In genomic region chr2:10212827-10213226, GRCh38 we compare ENCODE assay signal across 14 cellular contexts.
DNase-seq lines count a peak whose midpoint lies in the region; ATAC-seq and TF ChIP-seq lines count a peak whose summit lies in the region.
"Had no signal": no experiment of that assay in that cellular context is flagged by ENCODE, and none has a peak within 500 bp of the region (broad histone marks: within the 10 kb centered on the region; RNA-seq: fewer than 3 reads in every experiment).

No MANE protein-coding gene starts in this region.

- no peaks in the 10 kb centered on the region for H3K4me1 ChIP-seq in left ventricle myocardium inferior
- H3K4me1 ChIP-seq in neural progenitor cell = peaks cover 10% of the 10 kb centered on the region
- H3K4me1 ChIP-seq: Caco-2 had no signal

- no peak overlapping the region for H3K4me3 ChIP-seq in left ventricle myocardium inferior
- no peak overlapping the region for H3K4me3 ChIP-seq in neural progenitor cell

- no peak for DNase-seq in T-helper 1 cell
- peak; percentile 2 for DNase-seq in left ventricle myocardium superior
- no peak for DNase-seq in left ventricle myocardium inferior
- no peak for DNase-seq in neural progenitor cell (ENCODE audit: low spot score)
- no peak for DNase-seq in NCI-H1048 (lab: John Stamatoyannopoulos, UW)
- no peak for DNase-seq in stimulated activated CD8-positive, alpha-beta memory T cell treated with anti-CD3 and anti-CD28 coated beads, Interleukin-4, amount 100 ng/mL, for 48 hours
- no peak for DNase-seq in activated CD4-positive, alpha-beta T cell treated with anti-CD3 and anti-CD28 coated beads, Interleukin-2, amount 10 ng/mL, durations not matched to agents 24 days and 14 days
- DNase-seq: Caco-2; CD8-positive, alpha-beta memory T cell; DND-41; GDM1; HCEC 1CT had no signal

- H3K9ac ChIP-seq in neural progenitor cell = no peak overlapping the region

- TF ChIP-seq CTCF in left ventricle myocardium inferior (IDR thresholded peaks at IDR 0.05; ENCODE audit: borderline replicate concordance) = no peak
- no peak for TF ChIP-seq CTCF in neural progenitor cell (IDR thresholded peaks at IDR 0.05)

- no peaks in the 10 kb centered on the region for H3K9me3 Mint-ChIP-seq in T-helper 1 cell treated with Interleukin-12 subunit alpha and Interleukin-12 subunit beta and Interleukin-4 antibody, amounts not matched to agents 30 μg/mL and 1 μg/mL, for 36 hours
- H3K9me3 Mint-ChIP-seq in neural progenitor cell = no peaks in the 10 kb centered on the region
- no peaks in the 10 kb centered on the region for H3K9me3 Mint-ChIP-seq in activated CD4-positive, alpha-beta T cell treated with anti-CD3 and anti-CD28 coated beads, Interleukin-2, amount 10 ng/mL, durations not matched to agents 24 days and 14 days
- H3K9me3 Mint-ChIP-seq: CD8-positive, alpha-beta memory T cell had no signal

- intact Hi-C loops in left ventricle myocardium superior (cut with micrococcal nuclease) (no loop called here), left ventricle myocardium inferior (cut with micrococcal nuclease) (no loop called here)
- intact Hi-C loops in activated CD4-positive, alpha-beta T cell treated with anti-CD3 and anti-CD28 coated beads, Interleukin-2, amount 10 ng/mL, durations not matched to agents 24 days and 14 days (cut with micrococcal nuclease) = no loop called here

- H3K27me3 Mint-ChIP-seq in T-helper 1 cell treated with Interleukin-12 subunit alpha and Interleukin-12 subunit beta and Interleukin-4 antibody, amounts not matched to agents 30 μg/mL and 1 μg/mL, for 36 hours (ENCODE audit: low read depth) = no peaks in the 10 kb centered on the region
- peaks cover 2% of the 10 kb centered on the region for H3K27me3 Mint-ChIP-seq in neural progenitor cell (ENCODE audit: insufficient read depth, low read depth)
- H3K27me3 Mint-ChIP-seq in activated CD4-positive, alpha-beta T cell treated with anti-CD3 and anti-CD28 coated beads, Interleukin-2, amount 10 ng/mL, durations not matched to agents 24 days and 14 days = no peaks in the 10 kb centered on the region
- H3K27me3 Mint-ChIP-seq: CD8-positive, alpha-beta memory T cell had no signal

- H3K36me3 Mint-ChIP-seq in T-helper 1 cell treated with Interleukin-12 subunit alpha and Interleukin-12 subunit beta and Interleukin-4 antibody, amounts not matched to agents 30 μg/mL and 1 μg/mL, for 36 hours (ENCODE audit: low read depth) = peaks cover 4% of the 10 kb centered on the region
- H3K36me3 Mint-ChIP-seq in neural progenitor cell = no peaks in the 10 kb centered on the region
- no peaks in the 10 kb centered on the region for H3K36me3 Mint-ChIP-seq in activated CD4-positive, alpha-beta T cell treated with anti-CD3 and anti-CD28 coated beads, Interleukin-2, amount 10 ng/mL, durations not matched to agents 24 days and 14 days (ENCODE audit: low read depth)
- H3K36me3 Mint-ChIP-seq: CD8-positive, alpha-beta memory T cell had no signal

- no peaks in the 10 kb centered on the region for H4K20me1 ChIP-seq in neural progenitor cell (ENCODE audit: low read depth)

- H3K27ac ChIP-seq in left ventricle myocardium inferior (replicated peaks) (no peak overlapping the region), neural progenitor cell (no peak overlapping the region)
- H3K27ac ChIP-seq: 22Rv1 had no signal

- H3K4me1 Mint-ChIP-seq in T-helper 1 cell treated with Interleukin-12 subunit alpha and Interleukin-12 subunit beta and Interleukin-4 antibody, amounts not matched to agents 30 μg/mL and 1 μg/mL, for 36 hours (ENCODE audit: low read depth) = no peaks in the 10 kb centered on the region
- H3K4me1 Mint-ChIP-seq in neural progenitor cell = peaks cover 56% of the 10 kb centered on the region
- peaks cover 1% of the 10 kb centered on the region for H3K4me1 Mint-ChIP-seq in activated CD4-positive, alpha-beta T cell treated with anti-CD3 and anti-CD28 coated beads, Interleukin-2, amount 10 ng/mL, durations not matched to agents 24 days and 14 days
- H3K4me1 Mint-ChIP-seq: CD8-positive, alpha-beta memory T cell had no signal

- no peaks in the 10 kb centered on the region for H3K79me2 ChIP-seq in neural progenitor cell (ENCODE audit: low read depth)

- no peak overlapping the region for H3K4me2 ChIP-seq in neural progenitor cell

- no peaks in the 10 kb centered on the region for H3K27me3 ChIP-seq in left ventricle myocardium inferior (ENCODE audit: low read depth)
- H3K27me3 ChIP-seq in neural progenitor cell = no peaks in the 10 kb centered on the region

- H3K9me3 ChIP-seq in left ventricle myocardium inferior (replicated peaks) (no peaks in the 10 kb centered on the region), neural progenitor cell (ENCODE audit: low read depth) (no peaks in the 10 kb centered on the region)
- H3K9me3 ChIP-seq: Caco-2 had no signal

- H3F3A ChIP-seq in neural progenitor cell (ENCODE audit: low read depth) = no peaks in the 10 kb centered on the region

- no peak overlapping the region for H2AFZ ChIP-seq in neural progenitor cell (replicated peaks)

- no peak overlapping the region for H3K4me3 Mint-ChIP-seq in T-helper 1 cell treated with Interleukin-12 subunit alpha and Interleukin-12 subunit beta and Interleukin-4 antibody, amounts not matched to agents 30 μg/mL and 1 μg/mL, for 36 hours
- H3K4me3 Mint-ChIP-seq in neural progenitor cell = no peak overlapping the region
- H3K4me3 Mint-ChIP-seq in activated CD4-positive, alpha-beta T cell treated with anti-CD3 and anti-CD28 coated beads, Interleukin-2, amount 10 ng/mL, durations not matched to agents 24 days and 14 days = no peak overlapping the region
- H3K4me3 Mint-ChIP-seq: CD8-positive, alpha-beta memory T cell had no signal

- peak overlapping the region; percentile 1 for H3K27ac Mint-ChIP-seq in T-helper 1 cell treated with Interleukin-12 subunit alpha and Interleukin-12 subunit beta and Interleukin-4 antibody, amounts not matched to agents 30 μg/mL and 1 μg/mL, for 36 hours
- H3K27ac Mint-ChIP-seq in neural progenitor cell = peak overlapping the region; percentile 78
- H3K27ac Mint-ChIP-seq in activated CD4-positive, alpha-beta T cell treated with anti-CD3 and anti-CD28 coated beads, Interleukin-2, amount 10 ng/mL, durations not matched to agents 24 days and 14 days = no peak overlapping the region

- H3K36me3 ChIP-seq in left ventricle myocardium inferior (no peaks in the 10 kb centered on the region), neural progenitor cell (no peaks in the 10 kb centered on the region)

- no peak for ATAC-seq in left ventricle myocardium superior
